ENCODE assay signal across 1 cellular context in genomic region chr6:32074996-32075532, GRCh38.
TF ChIP-seq lines count a peak whose summit lies in the region.

No MANE protein-coding gene starts in this region.

TF ChIP-seq in HepG2, 621 proteins besides CTCF, POLR2A, EP300 and RAD21:
- TF ChIP-seq CCAR2 (optimal IDR thresholded peaks at IDR 0.05; ENCODE audit: low read depth, low read length) (no peak), ZNF337 (CRISPR knock-in tag; IDR thresholded peaks at IDR 0.05; ENCODE audit: borderline replicate concordance, low read depth) (no peak), EZH2 (conservative IDR thresholded peaks at IDR 0.05; ENCODE audit: low read depth, low read length) (0 out of 2 replicates have a peak, but pooled peaks have one; percentile 15)
